ENCODE assay signal across 6 cellular contexts in the genomic region with DNA sequence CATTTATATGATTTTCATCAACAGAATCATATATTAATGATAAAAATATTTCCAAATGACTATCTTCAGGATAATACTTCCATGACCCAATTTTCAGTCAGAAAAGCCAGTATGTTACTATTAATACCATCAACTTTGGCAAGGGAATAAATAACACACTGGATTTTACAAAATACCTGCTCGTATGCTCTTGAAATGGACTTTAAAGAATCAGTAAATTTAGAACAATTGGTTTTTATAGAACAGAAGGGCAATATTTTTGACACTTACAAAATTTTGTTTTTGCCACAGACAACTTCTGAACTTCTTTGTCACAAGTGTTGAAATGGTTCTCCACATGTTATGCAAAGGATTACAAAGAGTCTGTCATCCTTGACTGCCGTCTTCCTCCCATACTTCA.
"Had no signal": no experiment of that assay in that cellular context is flagged by ENCODE, and none has a peak within 500 bp of the region (broad histone marks: within the 10 kb centered on the region; RNA-seq: fewer than 3 reads in every experiment).

No MANE protein-coding gene starts in this region.

- ATAC-seq: HepG2, K562 had no signal

- DNase-seq: IMR-90, KBM-7, KG1 had no signal

- H3K27ac ChIP-seq: HL-60 had no signal

- H3K4me3 ChIP-seq: K562 had no signal
